In genomic region chr3:27715863-27716262, GRCh38 we compare ENCODE assay signal across 19 cellular contexts. TPM values are rescaled to one million over a fixed set of nuclear protein-coding genes. Genes with fewer than 3 reads are reported as not detected.
DNase-seq lines count a peak whose midpoint lies in the region; ATAC-seq and TF ChIP-seq lines count a peak whose summit lies in the region.
"Had no signal": no experiment of that assay in that cellular context is flagged by ENCODE, and none has a peak within 500 bp of the region (broad histone marks: within the 10 kb centered on the region; RNA-seq: fewer than 3 reads in every experiment).

No MANE protein-coding gene starts in this region.

- H3K9me3 ChIP-seq in HUES6 (ENCODE audit: control insufficient read depth, insufficient read depth, low read depth, low read length) = no peaks in the 10 kb centered on the region
- H3K9me3 ChIP-seq: prostate gland had no signal

- no peak for ATAC-seq in natural killer cell treated with Interleukin-12 subunit alpha and Interleukin-12 subunit beta and Interleukin-15 and Interleukin-18, amount 100 ng/mL, for 72 hours
- no peak for ATAC-seq in HG02642 (IDR thresholded peaks at IDR 0.05; ENCODE audit: poor library complexity, unreplicated experiment)

- H3K9me3 Mint-ChIP-seq in activated CD4-positive, alpha-beta memory T cell treated with anti-CD3 and anti-CD28 coated beads, Interleukin-2, amount 10 ng/mL, durations not matched to agents 7 days and 5 days = no peaks in the 10 kb centered on the region
- no peaks in the 10 kb centered on the region for H3K9me3 Mint-ChIP-seq in activated CD4-positive, alpha-beta memory T cell treated with anti-CD3 and anti-CD28 coated beads for 36 hours
- peaks cover 0 to 11% (median 5%) of the 10 kb centered on the region in 5 experiments for H3K9me3 Mint-ChIP-seq in brain
- no peaks in the 10 kb centered on the region for H3K9me3 Mint-ChIP-seq in natural killer cell treated with Interleukin-12 subunit alpha and Interleukin-12 subunit beta and Interleukin-15 and Interleukin-18, amount 100 ng/mL, for 72 hours

- peaks cover 64% of the 10 kb centered on the region for H3K27me3 Mint-ChIP-seq in activated CD4-positive, alpha-beta memory T cell treated with anti-CD3 and anti-CD28 coated beads, Interleukin-2, amount 10 ng/mL, durations not matched to agents 7 days and 5 days
- H3K27me3 Mint-ChIP-seq in activated CD4-positive, alpha-beta memory T cell treated with anti-CD3 and anti-CD28 coated beads for 36 hours = peaks cover 50% of the 10 kb centered on the region
- peaks cover 98% of the 10 kb centered on the region for H3K27me3 Mint-ChIP-seq in brain
- H3K27me3 Mint-ChIP-seq in natural killer cell treated with Interleukin-12 subunit alpha and Interleukin-12 subunit beta and Interleukin-15 and Interleukin-18, amount 100 ng/mL, for 72 hours = no peaks in the 10 kb centered on the region

- H3K36me3 ChIP-seq in HUES6 (ENCODE audit: control insufficient read depth, insufficient read depth, low read length) = peaks cover 10% of the 10 kb centered on the region; the same call in 1 of the 2 replicates
- H3K36me3 ChIP-seq: prostate gland had no signal

- CTCF ChIA-PET in activated CD4-positive, alpha-beta memory T cell treated with anti-CD3 and anti-CD28 coated beads, Interleukin-2, amount 10 ng/mL, durations not matched to agents 7 days and 5 days (lab: Charles Lee) = interaction anchor here (1.0 to 2.1 kb wide), 4 partner anchors 8 to 612 kb away, joined by 3 to 8 read pairs (median 3); no protein-coding TSS in a partner anchor
- CTCF ChIA-PET in activated CD4-positive, alpha-beta memory T cell treated with anti-CD3 and anti-CD28 coated beads for 36 hours (lab: Charles Lee) = interaction anchor here (0.6 to 2.3 kb wide), 5 partner anchors 8 to 612 kb away, joined by 3 to 11 read pairs (median 7); no protein-coding TSS in a partner anchor

- no peak overlapping the region for H3K9ac ChIP-seq in HUES6 (ENCODE audit: low read length)

- H3K27me3 ChIP-seq in HUES6 (ENCODE audit: control insufficient read depth, insufficient read depth, low read length) = peaks cover 95% of the 10 kb centered on the region

- H3K4me3 ChIP-seq in HUES6 (ENCODE audit: low read depth, low read length) = peak overlapping the region; percentile 19; the same call in 1 of the 2 replicates
- H3K4me3 ChIP-seq: prostate gland had no signal

- no peak overlapping the region; the same call in 1 of the 2 replicates for H3K27ac ChIP-seq in HUES6 (ENCODE audit: low read depth, low read length)
- H3K27ac ChIP-seq: prostate gland had no signal

- intact Hi-C loops in activated CD4-positive, alpha-beta memory T cell treated with anti-CD3 and anti-CD28 coated beads for 36 hours (cut with micrococcal nuclease) = no loop called here

- peaks cover 63% of the 10 kb centered on the region for H3K4me1 ChIP-seq in HUES6 (ENCODE audit: control insufficient read depth, insufficient read depth, low read length)
- H3K4me1 ChIP-seq: prostate gland had no signal

- H3K27ac Mint-ChIP-seq in activated CD4-positive, alpha-beta memory T cell treated with anti-CD3 and anti-CD28 coated beads, Interleukin-2, amount 10 ng/mL, durations not matched to agents 7 days and 5 days = peak overlapping the region; percentile 28
- H3K27ac Mint-ChIP-seq in activated CD4-positive, alpha-beta memory T cell treated with anti-CD3 and anti-CD28 coated beads for 36 hours = no peak overlapping the region
- H3K27ac Mint-ChIP-seq in brain = peak overlapping the region in 2 of 5 experiments; percentile 56 to 69
- peak overlapping the region; percentile 98 to 99 for H3K27ac Mint-ChIP-seq in natural killer cell treated with Interleukin-12 subunit alpha and Interleukin-12 subunit beta and Interleukin-15 and Interleukin-18, amount 100 ng/mL, for 72 hours

- no peak for DNase-seq in activated CD4-positive, alpha-beta memory T cell treated with anti-CD3 and anti-CD28 coated beads, Interleukin-2, amount 10 ng/mL, durations not matched to agents 7 days and 5 days
- no peak for DNase-seq in activated CD4-positive, alpha-beta memory T cell treated with anti-CD3 and anti-CD28 coated beads for 36 hours
- no peak for DNase-seq in natural killer cell treated with Interleukin-12 subunit alpha and Interleukin-12 subunit beta and Interleukin-15 and Interleukin-18, amount 100 ng/mL, for 72 hours (ENCODE audit: low spot score)
- no peak for DNase-seq in AG20443 (ENCODE audit: low spot score)
- no peak for DNase-seq in medulla oblongata (ENCODE audit: extremely low spot score)
- DNase-seq: activated naive CD4-positive, alpha-beta T cell treated with anti-CD3 and anti-CD28 coated beads, Interleukin-2, amount 50 U/mL, for 16 hours; central memory CD4-positive, alpha-beta T cell; GF-D8; NCI-H1092 treated with DMSO at 0.1 percent for 48 hours; NCI-H1930; T-helper 9 cell had no signal

- H3K4me1 Mint-ChIP-seq in activated CD4-positive, alpha-beta memory T cell treated with anti-CD3 and anti-CD28 coated beads, Interleukin-2, amount 10 ng/mL, durations not matched to agents 7 days and 5 days = peaks cover 47% of the 10 kb centered on the region
- peaks cover 20% of the 10 kb centered on the region for H3K4me1 Mint-ChIP-seq in activated CD4-positive, alpha-beta memory T cell treated with anti-CD3 and anti-CD28 coated beads for 36 hours (ENCODE audit: low read depth)
- peaks cover 36% of the 10 kb centered on the region for H3K4me1 Mint-ChIP-seq in brain
- peaks cover 55 to 76% of the 10 kb centered on the region in 2 donors for H3K4me1 Mint-ChIP-seq in natural killer cell treated with Interleukin-12 subunit alpha and Interleukin-12 subunit beta and Interleukin-15 and Interleukin-18, amount 100 ng/mL, for 72 hours (ENCODE audit: low read depth in 2 of 2)

- no peak for TF ChIP-seq CTCF in brain (conservative IDR thresholded peaks at IDR 0.05)

- H3K4me3 Mint-ChIP-seq in activated CD4-positive, alpha-beta memory T cell treated with anti-CD3 and anti-CD28 coated beads, Interleukin-2, amount 10 ng/mL, durations not matched to agents 7 days and 5 days = no peak overlapping the region
- no peak overlapping the region for H3K4me3 Mint-ChIP-seq in activated CD4-positive, alpha-beta memory T cell treated with anti-CD3 and anti-CD28 coated beads for 36 hours
- H3K4me3 Mint-ChIP-seq in brain = peak overlapping the region in 4 of 5 experiments; percentile 8 to 95 (median 66)
- peak overlapping the region; percentile 100 for H3K4me3 Mint-ChIP-seq in natural killer cell treated with Interleukin-12 subunit alpha and Interleukin-12 subunit beta and Interleukin-15 and Interleukin-18, amount 100 ng/mL, for 72 hours

- peaks cover 19% of the 10 kb centered on the region for H3K36me3 Mint-ChIP-seq in activated CD4-positive, alpha-beta memory T cell treated with anti-CD3 and anti-CD28 coated beads, Interleukin-2, amount 10 ng/mL, durations not matched to agents 7 days and 5 days (ENCODE audit: low read depth)
- no peaks in the 10 kb centered on the region for H3K36me3 Mint-ChIP-seq in activated CD4-positive, alpha-beta memory T cell treated with anti-CD3 and anti-CD28 coated beads for 36 hours
- no peaks in the 10 kb centered on the region for H3K36me3 Mint-ChIP-seq in brain
- peaks cover 57% of the 10 kb centered on the region for H3K36me3 Mint-ChIP-seq in natural killer cell treated with Interleukin-12 subunit alpha and Interleukin-12 subunit beta and Interleukin-15 and Interleukin-18, amount 100 ng/mL, for 72 hours

- POLR2A ChIA-PET in activated CD4-positive, alpha-beta memory T cell treated with anti-CD3 and anti-CD28 coated beads, Interleukin-2, amount 10 ng/mL, durations not matched to agents 7 days and 5 days (lab: Charles Lee) = interaction anchor here (1.4 kb wide), 1 partner anchor 633 kb away, joined by 3 read pairs; the partner anchor contains the start of genes AZI2 and ZCWPW2
- POLR2A ChIA-PET in activated CD4-positive, alpha-beta memory T cell treated with anti-CD3 and anti-CD28 coated beads for 36 hours (lab: Charles Lee) = interaction anchor here (0.9 kb wide), 1 partner anchor 633 kb away, joined by 3 read pairs; the partner anchor contains the start of genes AZI2 and ZCWPW2

RNA-seq across cellular contexts. Expression of gene EOMES, which starts 6.3 kb away (rescaled TPM):
- total RNA-seq in activated CD4-positive, alpha-beta memory T cell treated with anti-CD3 and anti-CD28 coated beads, Interleukin-2, amount 10 ng/mL, durations not matched to agents 7 days and 5 days = 1 to 10 TPM; 4.6 to 5.6 TPM
- total RNA-seq in activated CD4-positive, alpha-beta memory T cell treated with anti-CD3 and anti-CD28 coated beads for 36 hours = 1 to 10 TPM; 1.4 to 1.5 TPM
- not detected for polyA plus RNA-seq in brain (ENCODE audit: insufficient read depth, low read depth, low replicate concordance)
- 100 to 1,000 TPM; 117 to 270 TPM for total RNA-seq in natural killer cell treated with Interleukin-12 subunit alpha and Interleukin-12 subunit beta and Interleukin-15 and Interleukin-18, amount 100 ng/mL, for 72 hours
- total RNA-seq: astrocyte, dermis microvascular lymphatic vessel endothelial cell, endothelial cell of umbilical vein, lung microvascular endothelial cell had no signal
- polyA plus RNA-seq: endothelial cell of umbilical vein had no signal

Comparison
In these comparisons a context has a peak if more than half of its experiments do, and no peak if none do; other contexts are left out.
1. H3K4me3 Mint-ChIP-seq: peak in brain (4 of 5) and natural killer cell treated with Interleukin-12 subunit alpha and Interleukin-12 subunit beta and Interleukin-15 and Interleukin-18, amount 100 ng/mL, for 72 hours (single experiment); none in activated CD4-positive, alpha-beta memory T cell treated with anti-CD3 and anti-CD28 coated beads, Interleukin-2, amount 10 ng/mL, durations not matched to agents 7 days and 5 days (single experiment) and activated CD4-positive, alpha-beta memory T cell treated with anti-CD3 and anti-CD28 coated beads for 36 hours (single experiment).
2. RNA of gene EOMES, which starts 6.3 kb away (total RNA-seq): 117 to 270 TPM in natural killer cell treated with Interleukin-12 subunit alpha and Interleukin-12 subunit beta and Interleukin-15 and Interleukin-18, amount 100 ng/mL, for 72 hours; 4.6 to 5.6 TPM in activated CD4-positive, alpha-beta memory T cell treated with anti-CD3 and anti-CD28 coated beads, Interleukin-2, amount 10 ng/mL, durations not matched to agents 7 days and 5 days and 1.4 to 1.5 TPM in activated CD4-positive, alpha-beta memory T cell treated with anti-CD3 and anti-CD28 coated beads for 36 hours; every median in the first group is over 10 times any median in the second.